ENCODE assay signal across 10 cellular contexts in genomic region chr22:31288496-31289235, GRCh38. TPM values are rescaled to one million over a fixed set of nuclear protein-coding genes. Genes with fewer than 3 reads are reported as not detected.
DNase-seq lines count a peak whose midpoint lies in the region; TF ChIP-seq lines count a peak whose summit lies in the region.
"Had no signal": no experiment of that assay in that cellular context is flagged by ENCODE, and none has a peak within 500 bp of the region (broad histone marks: within the 10 kb centered on the region; RNA-seq: fewer than 3 reads in every experiment).

No MANE protein-coding gene starts in this region.

- CTCF ChIA-PET in CD4-positive, alpha-beta memory T cell (lab: Charles Lee; ENCODE audit: partially characterized antibody): interaction anchor here (2.7 to 13.6 kb wide), 4 partner anchors 10 to 77 kb away, joined by 21 to 140 read pairs (median 74); partner anchors contain the start of gene LIMK2

- no peaks in the 10 kb centered on the region for H3K27me3 Mint-ChIP-seq in CD4-positive, alpha-beta memory T cell
- peaks cover 2% of the 10 kb centered on the region for H3K27me3 Mint-ChIP-seq in neural progenitor cell (ENCODE audit: insufficient read depth, low read depth)

- TF ChIP-seq CTCF in dorsolateral prefrontal cortex (IDR thresholded peaks at IDR 0.05 in 54 of 56, conservative IDR thresholded peaks at IDR 0.05 in 2 of 56; ENCODE audit: low read depth in 1 of 56, partially characterized antibody in 56 of 56) (no peak), sigmoid colon (IDR thresholded peaks at IDR 0.05) (no peak), neural progenitor cell (IDR thresholded peaks at IDR 0.05) (no peak)

- no peaks in the 10 kb centered on the region for H3K9me3 ChIP-seq in CD4-positive, alpha-beta memory T cell (ENCODE audit: control insufficient read depth in 1 of 2, low read length in 2 of 2)
- H3K9me3 ChIP-seq in sigmoid colon (no peaks in the 10 kb centered on the region), neural progenitor cell (ENCODE audit: low read depth) (no peaks in the 10 kb centered on the region)
- H3K9me3 ChIP-seq: body of pancreas had no signal

- H3K27me3 ChIP-seq in CD4-positive, alpha-beta memory T cell (ENCODE audit: insufficient read depth, low read length): no peaks in the 10 kb centered on the region
- H3K27me3 ChIP-seq in dorsolateral prefrontal cortex (no peaks in the 10 kb centered on the region), sigmoid colon (no peaks in the 10 kb centered on the region), neural progenitor cell (peaks cover 37% of the 10 kb centered on the region), H7 (ENCODE audit: control insufficient read depth, insufficient read depth, low read length) (peaks cover 25% of the 10 kb centered on the region)
- H3K27me3 ChIP-seq: body of pancreas had no signal

- 58 to 68% methylated on average over 5 of the region's 5 CpGs for whole genome bisulfite sequencing in sigmoid colon, 2 donors

- H3K4me2 ChIP-seq in neural progenitor cell: no peak overlapping the region

- H3F3A ChIP-seq in neural progenitor cell (ENCODE audit: low read depth): peaks cover 27% of the 10 kb centered on the region

- peaks cover 0 to 6% (median 0%) of the 10 kb centered on the region in 8 donors for H3K9me3 Mint-ChIP-seq in CD4-positive, alpha-beta memory T cell
- no peaks in the 10 kb centered on the region for H3K9me3 Mint-ChIP-seq in neural progenitor cell

- H3K4me3 ChIP-seq in CD4-positive, alpha-beta memory T cell (ENCODE audit: low read length in 2 of 2): peak overlapping the region; percentile 67 to 89
- H3K4me3 ChIP-seq in dorsolateral prefrontal cortex: peak overlapping the region in 23 of 59 donors; percentile 2 to 98 (median 89)
- H3K4me3 ChIP-seq in sigmoid colon: peak overlapping the region in 1 of 4 donors; percentile 84
- no peak overlapping the region for H3K4me3 ChIP-seq in neural progenitor cell
- no peak overlapping the region for H3K4me3 ChIP-seq in H7 (ENCODE audit: insufficient read depth, low read depth, low read length)
- H3K4me3 ChIP-seq: body of pancreas had no signal

- no peaks in the 10 kb centered on the region for H4K20me1 ChIP-seq in neural progenitor cell (ENCODE audit: low read depth)

- H3K36me3 ChIP-seq in CD4-positive, alpha-beta memory T cell (ENCODE audit: insufficient read depth, low read length): peaks cover 49% of the 10 kb centered on the region
- H3K36me3 ChIP-seq in sigmoid colon (peaks cover 26 to 54% (median 35%) of the 10 kb centered on the region in 4 donors), neural progenitor cell (no peaks in the 10 kb centered on the region), H7 (replicated peaks; ENCODE audit: control insufficient read depth, insufficient read depth, low read length) (no peaks in the 10 kb centered on the region)

- peak overlapping the region; percentile 100 for H3K27ac ChIP-seq in CD4-positive, alpha-beta memory T cell (ENCODE audit: low read depth, low read length)
- H3K27ac ChIP-seq in dorsolateral prefrontal cortex (peak overlapping the region; percentile 1 to 100 (median 99)), sigmoid colon (peak overlapping the region; percentile 92 to 98 (median 97)), neural progenitor cell (no peak overlapping the region)

- intact Hi-C loops in CD4-positive, alpha-beta memory T cell (cut with micrococcal nuclease): no loop called here
- intact Hi-C loops in dorsolateral prefrontal cortex (cut with DNase I) (no loop called here), sigmoid colon (cut with DNase I) (loop anchor here (5.0 kb wide), 1 partner anchor 181 kb away; the partner anchor contains the start of gene SELENOM)

- no peak overlapping the region for H3K9ac ChIP-seq in neural progenitor cell

- H3K4me3 Mint-ChIP-seq in CD4-positive, alpha-beta memory T cell: peak overlapping the region; percentile 92 to 100 (median 98)
- no peak overlapping the region for H3K4me3 Mint-ChIP-seq in neural progenitor cell

- H3K36me3 Mint-ChIP-seq in CD4-positive, alpha-beta memory T cell: peaks cover 68 to 86% of the 10 kb centered on the region in 2 donors
- H3K36me3 Mint-ChIP-seq in neural progenitor cell: peaks cover 1% of the 10 kb centered on the region

- H3K27ac Mint-ChIP-seq in CD4-positive, alpha-beta memory T cell: peak overlapping the region; percentile 99 to 100 (median 100)
- H3K27ac Mint-ChIP-seq in neural progenitor cell: no peak overlapping the region

- no peak for TF ChIP-seq POLR2A in sigmoid colon (IDR thresholded peaks at IDR 0.05)

- POLR2A ChIA-PET in CD4-positive, alpha-beta memory T cell (lab: Charles Lee; ENCODE audit: partially characterized antibody): interaction anchor here (0.9 to 17.3 kb wide), 12 partner anchors 9 to 348 kb away, joined by 3 to 1203 read pairs (median 51); partner anchors contain the start of genes LIMK2, MORC2, PATZ1 and RNF185

- no peak overlapping the region for H2AFZ ChIP-seq in neural progenitor cell (replicated peaks)

- TF ChIP-seq EP300 in sigmoid colon (IDR thresholded peaks at IDR 0.05): no peak

- DNase-seq in CD4-positive, alpha-beta memory T cell: no peak
- DNase-seq in NAMALWA (ENCODE audit: low spot score) (peak; percentile 56), dorsolateral prefrontal cortex (no peak), sigmoid colon (peak; percentile 43), neural progenitor cell (ENCODE audit: low spot score) (no peak), LoVo (ENCODE audit: low spot score) (no peak), H7 (no peak), epidermal melanocyte (ENCODE audit: insufficient read length, low spot score) (no peak)
- DNase-seq: activated CD4-positive, CD25-positive, alpha-beta regulatory T cell; body of pancreas had no signal

- H3K4me1 ChIP-seq in CD4-positive, alpha-beta memory T cell (ENCODE audit: insufficient read depth, low read length): peaks cover 74% of the 10 kb centered on the region
- H3K4me1 ChIP-seq in sigmoid colon (peaks cover 0 to 74% (median 69%) of the 10 kb centered on the region in 4 donors), neural progenitor cell (peaks cover 28% of the 10 kb centered on the region)

- peaks cover 45 to 89% (median 66%) of the 10 kb centered on the region in 4 donors for H3K4me1 Mint-ChIP-seq in CD4-positive, alpha-beta memory T cell
- H3K4me1 Mint-ChIP-seq in neural progenitor cell: peaks cover 24% of the 10 kb centered on the region

- no peaks in the 10 kb centered on the region for H3K79me2 ChIP-seq in neural progenitor cell (ENCODE audit: low read depth)

RNA-seq across cellular contexts. Expression of gene PIK3IP1, which starts 3.6 kb away (rescaled TPM):
- 100 to 1,000 TPM; 399 to 411 TPM for total RNA-seq in CD4-positive, alpha-beta memory T cell
- polyA plus RNA-seq in CD4-positive, alpha-beta memory T cell: 100 to 1,000 TPM; 418 to 473 TPM
- total RNA-seq in dorsolateral prefrontal cortex (10 to 100 TPM; 30.3 to 94.4 (median 54.6) TPM), sigmoid colon (10 to 100 TPM; 32.4 to 55.0 (median 50.3) TPM), neural progenitor cell (ENCODE audit: low replicate concordance) (4.5 and 4.7 TPM in 2 replicates)
- polyA plus RNA-seq in sigmoid colon: 10 to 100 TPM in 1 of 3 donors, 1 to 10 TPM in 2; 5.8 to 87.6 (median 6.0) TPM
- total RNA-seq in H7 (2014; rRNA removed; shearing (Covaris generic)): 0.76 and 3.9 TPM in 2 replicates

RNA-seq across cellular contexts. Expression of gene PATZ1, which starts 57.5 kb away (rescaled TPM):
- total RNA-seq in CD4-positive, alpha-beta memory T cell: 10 to 100 TPM; 40.9 to 43.7 TPM
- 10 to 100 TPM in 1 of 2 donors, 1 to 10 TPM in 1; 6.6 to 19.7 TPM for polyA plus RNA-seq in CD4-positive, alpha-beta memory T cell
- 10 to 100 TPM; 15.7 to 39.3 (median 23.2) TPM for total RNA-seq in dorsolateral prefrontal cortex
- total RNA-seq in sigmoid colon: 10 to 100 TPM; 17.4 to 21.4 (median 19.9) TPM
- polyA plus RNA-seq in sigmoid colon: 10 to 100 TPM in 1 of 3 donors, 1 to 10 TPM in 2; 3.7 to 15.8 (median 4.8) TPM
- 28.6 and 55.3 TPM in 2 replicates for total RNA-seq in neural progenitor cell (ENCODE audit: low replicate concordance)
- total RNA-seq in H7 (2014; rRNA removed; shearing (Covaris generic)): 43.0 and 44.2 TPM in 2 replicates

Comparison
In these comparisons a context has a peak if more than half of its experiments do, and no peak if none do; other contexts are left out.
1. DNase-seq: peak in NAMALWA (single experiment) and sigmoid colon (single experiment); none in CD4-positive, alpha-beta memory T cell (0 of 5), dorsolateral prefrontal cortex (0 of 10), neural progenitor cell (single experiment), LoVo (single experiment), H7 (single experiment) and epidermal melanocyte (single experiment).
2. H3K4me3 ChIP-seq: peak in CD4-positive, alpha-beta memory T cell (2 of 2); none in neural progenitor cell (single experiment) and H7 (single experiment).
3. RNA of gene PIK3IP1, which starts 3.6 kb away (total RNA-seq): 399 to 411 TPM in CD4-positive, alpha-beta memory T cell; 30.3 to 94.4 TPM in dorsolateral prefrontal cortex, 32.4 to 55.0 TPM in sigmoid colon, 4.5 to 4.7 TPM in neural progenitor cell and 0.76 to 3.9 TPM in H7; every median in the first group is over 4 times any median in the second.